1 cellular context compared by ENCODE assay signal in the genomic region with DNA sequence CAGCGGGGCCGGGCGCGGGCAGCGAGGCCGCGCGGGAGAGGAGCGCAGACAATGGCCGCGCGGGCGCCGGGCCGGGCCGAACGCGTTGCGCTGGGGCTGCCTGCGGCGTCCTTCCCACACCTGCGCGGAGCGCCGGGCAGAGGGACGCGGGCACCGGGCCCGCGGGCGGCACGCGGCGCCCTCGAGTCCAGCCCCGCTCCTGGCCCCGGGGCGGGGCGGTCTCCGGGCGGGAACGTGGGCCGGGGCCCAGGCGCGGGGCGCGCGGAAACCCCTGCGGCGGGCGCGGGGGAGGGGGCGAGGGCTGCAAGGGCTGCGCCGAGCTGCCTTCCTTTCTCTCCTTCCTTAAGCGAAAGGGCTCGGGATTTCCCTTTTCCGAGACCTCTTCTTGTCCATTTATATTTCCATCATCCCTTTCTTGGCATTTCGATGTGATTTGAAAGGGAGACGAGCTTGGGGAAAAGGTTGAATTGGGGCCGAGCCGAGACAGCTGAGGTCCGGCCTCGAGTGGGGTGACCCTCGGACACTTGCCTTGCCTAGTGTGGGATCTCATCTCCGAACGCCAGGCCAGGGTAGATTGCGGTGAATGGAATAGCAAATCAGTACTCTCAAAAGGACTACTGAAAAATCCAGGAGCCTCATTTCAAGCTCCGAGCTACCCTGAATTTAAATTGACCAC.
TF ChIP-seq lines count a peak whose summit lies in the region.

No MANE protein-coding gene starts in this region.

TF ChIP-seq in HepG2, 621 proteins besides CTCF, POLR2A, EP300 and RAD21 (continues in another document):
- no peak for TF ChIP-seq ZNF558 (CRISPR knock-in tag; IDR thresholded peaks at IDR 0.05; ENCODE audit: borderline replicate concordance)
- TF ChIP-seq, protein P1, sequence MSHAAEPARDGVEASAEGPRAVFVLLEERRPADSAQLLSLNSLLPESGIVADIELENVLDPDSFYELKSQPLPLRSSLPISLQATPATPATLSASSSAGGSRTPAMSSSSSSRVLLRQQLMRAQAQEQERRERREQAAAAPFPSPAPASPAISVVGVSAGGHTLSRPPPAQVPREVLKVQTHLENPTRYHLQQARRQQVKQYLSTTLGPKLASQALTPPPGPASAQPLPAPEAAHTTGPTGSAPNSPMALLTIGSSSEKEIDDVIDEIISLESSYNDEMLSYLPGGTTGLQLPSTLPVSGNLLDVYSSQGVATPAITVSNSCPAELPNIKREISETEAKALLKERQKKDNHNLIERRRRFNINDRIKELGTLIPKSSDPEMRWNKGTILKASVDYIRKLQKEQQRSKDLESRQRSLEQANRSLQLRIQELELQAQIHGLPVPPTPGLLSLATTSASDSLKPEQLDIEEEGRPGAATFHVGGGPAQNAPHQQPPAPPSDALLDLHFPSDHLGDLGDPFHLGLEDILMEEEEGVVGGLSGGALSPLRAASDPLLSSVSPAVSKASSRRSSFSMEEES (CRISPR knock-in tag; IDR thresholded peaks at IDR 0.05), result no peak
- TF ChIP-seq, protein P2, sequence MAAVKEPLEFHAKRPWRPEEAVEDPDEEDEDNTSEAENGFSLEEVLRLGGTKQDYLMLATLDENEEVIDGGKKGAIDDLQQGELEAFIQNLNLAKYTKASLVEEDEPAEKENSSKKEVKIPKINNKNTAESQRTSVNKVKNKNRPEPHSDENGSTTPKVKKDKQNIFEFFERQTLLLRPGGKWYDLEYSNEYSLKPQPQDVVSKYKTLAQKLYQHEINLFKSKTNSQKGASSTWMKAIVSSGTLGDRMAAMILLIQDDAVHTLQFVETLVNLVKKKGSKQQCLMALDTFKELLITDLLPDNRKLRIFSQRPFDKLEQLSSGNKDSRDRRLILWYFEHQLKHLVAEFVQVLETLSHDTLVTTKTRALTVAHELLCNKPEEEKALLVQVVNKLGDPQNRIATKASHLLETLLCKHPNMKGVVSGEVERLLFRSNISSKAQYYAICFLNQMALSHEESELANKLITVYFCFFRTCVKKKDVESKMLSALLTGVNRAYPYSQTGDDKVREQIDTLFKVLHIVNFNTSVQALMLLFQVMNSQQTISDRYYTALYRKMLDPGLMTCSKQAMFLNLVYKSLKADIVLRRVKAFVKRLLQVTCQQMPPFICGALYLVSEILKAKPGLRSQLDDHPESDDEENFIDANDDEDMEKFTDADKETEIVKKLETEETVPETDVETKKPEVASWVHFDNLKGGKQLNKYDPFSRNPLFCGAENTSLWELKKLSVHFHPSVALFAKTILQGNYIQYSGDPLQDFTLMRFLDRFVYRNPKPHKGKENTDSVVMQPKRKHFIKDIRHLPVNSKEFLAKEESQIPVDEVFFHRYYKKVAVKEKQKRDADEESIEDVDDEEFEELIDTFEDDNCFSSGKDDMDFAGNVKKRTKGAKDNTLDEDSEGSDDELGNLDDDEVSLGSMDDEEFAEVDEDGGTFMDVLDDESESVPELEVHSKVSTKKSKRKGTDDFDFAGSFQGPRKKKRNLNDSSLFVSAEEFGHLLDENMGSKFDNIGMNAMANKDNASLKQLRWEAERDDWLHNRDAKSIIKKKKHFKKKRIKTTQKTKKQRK (IDR thresholded peaks at IDR 0.05; ENCODE audit: low read length), result no peak
- no peak for TF ChIP-seq PITX1 (CRISPR knock-in tag; IDR thresholded peaks at IDR 0.05)
- no peak for TF ChIP-seq TBX2 (CRISPR knock-in tag; IDR thresholded peaks at IDR 0.05; ENCODE audit: borderline replicate concordance)
- TF ChIP-seq, protein P3, sequence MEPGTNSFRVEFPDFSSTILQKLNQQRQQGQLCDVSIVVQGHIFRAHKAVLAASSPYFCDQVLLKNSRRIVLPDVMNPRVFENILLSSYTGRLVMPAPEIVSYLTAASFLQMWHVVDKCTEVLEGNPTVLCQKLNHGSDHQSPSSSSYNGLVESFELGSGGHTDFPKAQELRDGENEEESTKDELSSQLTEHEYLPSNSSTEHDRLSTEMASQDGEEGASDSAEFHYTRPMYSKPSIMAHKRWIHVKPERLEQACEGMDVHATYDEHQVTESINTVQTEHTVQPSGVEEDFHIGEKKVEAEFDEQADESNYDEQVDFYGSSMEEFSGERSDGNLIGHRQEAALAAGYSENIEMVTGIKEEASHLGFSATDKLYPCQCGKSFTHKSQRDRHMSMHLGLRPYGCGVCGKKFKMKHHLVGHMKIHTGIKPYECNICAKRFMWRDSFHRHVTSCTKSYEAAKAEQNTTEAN (CRISPR knock-in tag; conservative IDR thresholded peaks at IDR 0.05), result peak; percentile 4; the same call in 1 of the 2 replicates
- TF ChIP-seq, protein P4, sequence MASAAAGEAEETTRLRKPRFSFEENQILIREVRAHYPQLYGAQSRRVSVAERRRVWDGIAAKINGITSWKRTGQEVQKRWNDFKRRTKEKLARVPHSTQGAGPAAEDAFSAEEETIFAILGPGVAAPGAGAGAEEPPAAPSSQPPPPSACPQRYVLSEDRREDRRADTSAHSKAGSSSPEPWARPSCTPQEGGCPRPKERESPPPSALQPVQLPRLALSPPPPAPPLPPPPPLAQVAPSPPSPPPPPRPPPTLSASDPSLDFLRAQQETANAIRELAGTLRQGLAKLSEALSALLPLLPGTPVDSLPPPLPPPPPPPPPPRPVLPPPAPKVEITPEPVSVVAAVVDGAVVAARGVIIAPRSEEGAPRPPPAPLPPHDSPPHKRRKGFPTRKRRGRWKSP (CRISPR knock-in tag; IDR thresholded peaks at IDR 0.05), result no peak
- TF ChIP-seq SIX1 (CRISPR knock-in tag; IDR thresholded peaks at IDR 0.05; ENCODE audit: borderline replicate concordance), result no peak
- no peak for TF ChIP-seq SRF (IDR thresholded peaks at IDR 0.05; ENCODE audit: low read depth, low read length)
- TF ChIP-seq, protein P5, sequence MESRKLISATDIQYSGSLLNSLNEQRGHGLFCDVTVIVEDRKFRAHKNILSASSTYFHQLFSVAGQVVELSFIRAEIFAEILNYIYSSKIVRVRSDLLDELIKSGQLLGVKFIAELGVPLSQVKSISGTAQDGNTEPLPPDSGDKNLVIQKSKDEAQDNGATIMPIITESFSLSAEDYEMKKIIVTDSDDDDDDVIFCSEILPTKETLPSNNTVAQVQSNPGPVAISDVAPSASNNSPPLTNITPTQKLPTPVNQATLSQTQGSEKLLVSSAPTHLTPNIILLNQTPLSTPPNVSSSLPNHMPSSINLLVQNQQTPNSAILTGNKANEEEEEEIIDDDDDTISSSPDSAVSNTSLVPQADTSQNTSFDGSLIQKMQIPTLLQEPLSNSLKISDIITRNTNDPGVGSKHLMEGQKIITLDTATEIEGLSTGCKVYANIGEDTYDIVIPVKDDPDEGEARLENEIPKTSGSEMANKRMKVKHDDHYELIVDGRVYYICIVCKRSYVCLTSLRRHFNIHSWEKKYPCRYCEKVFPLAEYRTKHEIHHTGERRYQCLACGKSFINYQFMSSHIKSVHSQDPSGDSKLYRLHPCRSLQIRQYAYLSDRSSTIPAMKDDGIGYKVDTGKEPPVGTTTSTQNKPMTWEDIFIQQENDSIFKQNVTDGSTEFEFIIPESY (CRISPR knock-in tag; IDR thresholded peaks at IDR 0.05), result no peak
- no peak for TF ChIP-seq JUNB (CRISPR knock-in tag; IDR thresholded peaks at IDR 0.05; ENCODE audit: borderline replicate concordance)
- TF ChIP-seq, protein P6, sequence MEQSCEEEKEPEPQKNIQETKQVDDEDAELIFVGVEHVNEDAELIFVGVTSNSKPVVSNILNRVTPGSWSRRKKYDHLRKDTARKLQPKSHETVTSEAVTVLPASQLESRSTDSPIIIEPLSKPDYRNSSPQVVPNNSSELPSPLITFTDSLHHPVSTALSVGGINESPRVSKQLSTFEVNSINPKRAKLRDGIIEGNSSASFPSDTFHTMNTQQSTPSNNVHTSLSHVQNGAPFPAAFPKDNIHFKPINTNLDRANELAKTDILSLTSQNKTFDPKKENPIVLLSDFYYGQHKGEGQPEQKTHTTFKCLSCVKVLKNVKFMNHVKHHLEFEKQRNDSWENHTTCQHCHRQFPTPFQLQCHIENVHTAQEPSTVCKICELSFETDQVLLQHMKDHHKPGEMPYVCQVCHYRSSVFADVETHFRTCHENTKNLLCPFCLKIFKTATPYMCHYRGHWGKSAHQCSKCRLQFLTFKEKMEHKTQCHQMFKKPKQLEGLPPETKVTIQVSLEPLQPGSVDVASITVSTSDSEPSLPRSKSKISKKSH (CRISPR knock-in tag; IDR thresholded peaks at IDR 0.05; ENCODE audit: borderline replicate concordance), result no peak
- peak; percentile 11; the same call in 1 of the 2 replicates for TF ChIP-seq DMAP1 (CRISPR knock-in tag; IDR thresholded peaks at IDR 0.05)
- no peak for TF ChIP-seq POGZ (CRISPR knock-in tag; IDR thresholded peaks at IDR 0.05)
- TF ChIP-seq, protein P7, sequence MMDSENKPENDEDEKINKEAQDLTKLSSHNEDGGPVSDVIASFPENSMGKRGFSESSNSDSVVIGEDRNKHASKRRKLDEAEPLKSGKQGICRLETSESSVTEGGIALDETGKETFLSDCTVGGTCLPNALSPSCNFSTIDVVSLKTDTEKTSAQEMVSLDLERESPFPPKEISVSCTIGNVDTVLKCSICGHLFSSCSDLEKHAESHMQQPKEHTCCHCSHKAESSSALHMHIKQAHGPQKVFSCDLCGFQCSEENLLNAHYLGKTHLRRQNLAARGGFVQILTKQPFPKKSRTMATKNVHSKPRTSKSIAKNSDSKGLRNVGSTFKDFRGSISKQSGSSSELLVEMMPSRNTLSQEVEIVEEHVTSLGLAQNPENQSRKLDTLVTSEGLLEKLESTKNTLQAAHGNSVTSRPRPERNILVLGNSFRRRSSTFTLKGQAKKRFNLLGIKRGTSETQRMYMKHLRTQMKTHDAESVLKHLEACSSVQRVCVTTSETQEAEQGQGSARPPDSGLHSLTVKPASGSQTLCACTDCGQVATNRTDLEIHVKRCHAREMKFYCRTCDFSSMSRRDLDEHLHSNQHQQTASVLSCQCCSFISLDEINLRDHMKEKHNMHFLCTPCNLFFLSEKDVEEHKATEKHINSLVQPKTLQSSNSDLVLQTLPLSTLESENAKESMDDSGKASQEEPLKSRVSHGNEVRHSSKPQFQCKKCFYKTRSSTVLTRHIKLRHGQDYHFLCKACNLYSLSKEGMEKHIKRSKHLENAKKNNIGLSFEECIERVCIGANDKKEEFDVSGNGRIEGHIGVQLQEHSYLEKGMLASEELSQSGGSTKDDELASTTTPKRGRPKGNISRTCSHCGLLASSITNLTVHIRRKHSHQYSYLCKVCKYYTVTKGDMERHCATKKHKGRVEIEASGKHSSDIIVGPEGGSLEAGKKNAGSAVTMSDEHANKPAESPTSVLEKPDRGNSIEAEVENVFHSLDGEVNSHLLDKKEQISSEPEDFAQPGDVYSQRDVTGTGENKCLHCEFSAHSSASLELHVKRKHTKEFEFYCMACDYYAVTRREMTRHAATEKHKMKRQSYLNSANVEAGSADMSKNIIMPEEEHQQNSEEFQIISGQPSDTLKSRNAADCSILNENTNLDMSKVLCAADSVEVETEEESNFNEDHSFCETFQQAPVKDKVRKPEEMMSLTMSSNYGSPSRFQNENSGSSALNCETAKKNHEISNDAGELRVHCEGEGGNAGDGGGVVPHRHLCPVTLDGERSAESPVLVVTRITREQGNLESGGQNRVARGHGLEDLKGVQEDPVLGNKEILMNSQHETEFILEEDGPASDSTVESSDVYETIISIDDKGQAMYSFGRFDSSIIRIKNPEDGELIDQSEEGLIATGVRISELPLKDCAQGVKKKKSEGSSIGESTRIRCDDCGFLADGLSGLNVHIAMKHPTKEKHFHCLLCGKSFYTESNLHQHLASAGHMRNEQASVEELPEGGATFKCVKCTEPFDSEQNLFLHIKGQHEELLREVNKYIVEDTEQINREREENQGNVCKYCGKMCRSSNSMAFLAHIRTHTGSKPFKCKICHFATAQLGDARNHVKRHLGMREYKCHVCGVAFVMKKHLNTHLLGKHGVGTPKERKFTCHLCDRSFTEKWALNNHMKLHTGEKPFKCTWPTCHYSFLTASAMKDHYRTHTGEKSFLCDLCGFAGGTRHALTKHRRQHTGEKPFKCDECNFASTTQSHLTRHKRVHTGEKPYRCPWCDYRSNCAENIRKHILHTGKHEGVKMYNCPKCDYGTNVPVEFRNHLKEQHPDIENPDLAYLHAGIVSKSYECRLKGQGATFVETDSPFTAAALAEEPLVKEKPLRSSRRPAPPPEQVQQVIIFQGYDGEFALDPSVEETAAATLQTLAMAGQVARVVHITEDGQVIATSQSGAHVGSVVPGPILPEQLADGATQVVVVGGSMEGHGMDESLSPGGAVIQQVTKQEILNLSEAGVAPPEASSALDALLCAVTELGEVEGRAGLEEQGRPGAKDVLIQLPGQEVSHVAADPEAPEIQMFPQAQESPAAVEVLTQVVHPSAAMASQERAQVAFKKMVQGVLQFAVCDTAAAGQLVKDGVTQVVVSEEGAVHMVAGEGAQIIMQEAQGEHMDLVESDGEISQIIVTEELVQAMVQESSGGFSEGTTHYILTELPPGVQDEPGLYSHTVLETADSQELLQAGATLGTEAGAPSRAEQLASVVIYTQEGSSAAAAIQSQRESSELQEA (CRISPR knock-in tag; IDR thresholded peaks at IDR 0.05; ENCODE audit: not compliant biosample characterization), result no peak
- TF ChIP-seq, protein P8, sequence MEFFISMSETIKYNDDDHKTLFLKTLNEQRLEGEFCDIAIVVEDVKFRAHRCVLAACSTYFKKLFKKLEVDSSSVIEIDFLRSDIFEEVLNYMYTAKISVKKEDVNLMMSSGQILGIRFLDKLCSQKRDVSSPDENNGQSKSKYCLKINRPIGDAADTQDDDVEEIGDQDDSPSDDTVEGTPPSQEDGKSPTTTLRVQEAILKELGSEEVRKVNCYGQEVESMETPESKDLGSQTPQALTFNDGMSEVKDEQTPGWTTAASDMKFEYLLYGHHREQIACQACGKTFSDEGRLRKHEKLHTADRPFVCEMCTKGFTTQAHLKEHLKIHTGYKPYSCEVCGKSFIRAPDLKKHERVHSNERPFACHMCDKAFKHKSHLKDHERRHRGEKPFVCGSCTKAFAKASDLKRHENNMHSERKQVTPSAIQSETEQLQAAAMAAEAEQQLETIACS (CRISPR knock-in tag; IDR thresholded peaks at IDR 0.05), result no peak
- TF ChIP-seq, protein P9, sequence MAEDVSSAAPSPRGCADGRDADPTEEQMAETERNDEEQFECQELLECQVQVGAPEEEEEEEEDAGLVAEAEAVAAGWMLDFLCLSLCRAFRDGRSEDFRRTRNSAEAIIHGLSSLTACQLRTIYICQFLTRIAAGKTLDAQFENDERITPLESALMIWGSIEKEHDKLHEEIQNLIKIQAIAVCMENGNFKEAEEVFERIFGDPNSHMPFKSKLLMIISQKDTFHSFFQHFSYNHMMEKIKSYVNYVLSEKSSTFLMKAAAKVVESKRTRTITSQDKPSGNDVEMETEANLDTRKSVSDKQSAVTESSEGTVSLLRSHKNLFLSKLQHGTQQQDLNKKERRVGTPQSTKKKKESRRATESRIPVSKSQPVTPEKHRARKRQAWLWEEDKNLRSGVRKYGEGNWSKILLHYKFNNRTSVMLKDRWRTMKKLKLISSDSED (CRISPR knock-in tag; IDR thresholded peaks at IDR 0.05), result no peak
- TF ChIP-seq, protein P10, sequence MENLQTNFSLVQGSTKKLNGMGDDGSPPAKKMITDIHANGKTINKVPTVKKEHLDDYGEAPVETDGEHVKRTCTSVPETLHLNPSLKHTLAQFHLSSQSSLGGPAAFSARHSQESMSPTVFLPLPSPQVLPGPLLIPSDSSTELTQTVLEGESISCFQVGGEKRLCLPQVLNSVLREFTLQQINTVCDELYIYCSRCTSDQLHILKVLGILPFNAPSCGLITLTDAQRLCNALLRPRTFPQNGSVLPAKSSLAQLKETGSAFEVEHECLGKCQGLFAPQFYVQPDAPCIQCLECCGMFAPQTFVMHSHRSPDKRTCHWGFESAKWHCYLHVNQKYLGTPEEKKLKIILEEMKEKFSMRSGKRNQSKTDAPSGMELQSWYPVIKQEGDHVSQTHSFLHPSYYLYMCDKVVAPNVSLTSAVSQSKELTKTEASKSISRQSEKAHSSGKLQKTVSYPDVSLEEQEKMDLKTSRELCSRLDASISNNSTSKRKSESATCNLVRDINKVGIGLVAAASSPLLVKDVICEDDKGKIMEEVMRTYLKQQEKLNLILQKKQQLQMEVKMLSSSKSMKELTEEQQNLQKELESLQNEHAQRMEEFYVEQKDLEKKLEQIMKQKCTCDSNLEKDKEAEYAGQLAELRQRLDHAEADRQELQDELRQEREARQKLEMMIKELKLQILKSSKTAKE (CRISPR knock-in tag; IDR thresholded peaks at IDR 0.05; ENCODE audit: borderline replicate concordance), result no peak
- TF ChIP-seq TCF7L2 (IDR thresholded peaks at IDR 0.05; ENCODE audit: low read depth, low read length), result no peak
- TF ChIP-seq ZBTB7A (CRISPR knock-in tag; IDR thresholded peaks at IDR 0.05), result no peak
